8 cellular contexts compared by ENCODE assay signal in the genomic region with DNA sequence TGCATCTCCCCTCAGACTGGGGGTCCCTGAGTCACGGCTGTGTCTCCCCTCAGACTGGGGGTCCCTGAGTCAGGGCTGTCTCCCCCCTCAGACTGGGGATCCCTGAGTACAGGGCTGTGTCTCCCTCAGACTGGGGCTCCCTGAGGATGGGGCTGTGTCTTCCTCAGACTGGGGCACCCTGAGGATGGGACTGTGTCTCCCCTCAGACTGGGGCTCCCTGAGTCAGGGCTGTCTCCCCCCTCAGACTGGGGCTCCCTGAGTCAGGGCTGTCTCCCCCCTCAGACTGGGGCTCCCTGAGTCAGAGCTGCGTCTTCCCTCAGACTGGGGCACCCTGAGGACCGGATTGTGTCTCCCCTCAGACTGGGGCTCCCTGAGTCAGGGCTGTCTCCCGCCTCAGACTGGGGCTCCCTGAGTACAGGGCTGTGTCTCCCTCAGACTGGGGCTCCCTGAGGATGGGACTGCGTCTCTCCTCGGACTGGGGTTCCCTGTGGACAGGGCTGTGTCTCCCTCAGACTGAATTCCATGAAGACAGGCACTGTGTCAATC.
DNase-seq lines count a peak whose midpoint lies in the region; ATAC-seq, FAIRE-seq and TF ChIP-seq lines count a peak whose summit lies in the region.
"Not testable (repeated sequence)": the region's sequence is repeated elsewhere in the genome, so short reads cannot be mapped to it uniquely, and the experiment has no call there.

No MANE protein-coding gene starts in this region.

- H3K9me3 Mint-ChIP-seq in activated CD8-positive, alpha-beta T cell treated with anti-CD3 and anti-CD28 coated beads for 36 hours; MCF 10A (ENCODE audit: unreplicated experiment); neural progenitor cell; stimulated activated effector memory CD8-positive, alpha-beta T cell treated with anti-CD3 and anti-CD28 coated beads, Interleukin-12 subunit alpha, Interleukin-12 subunit beta, amount 100 ng/mL, for 72 hours: not testable (repeated sequence)

- peak overlapping the region; percentile 5 for H3K27ac Mint-ChIP-seq in activated CD8-positive, alpha-beta T cell treated with anti-CD3 and anti-CD28 coated beads for 36 hours
- H3K27ac Mint-ChIP-seq in MCF 10A (ENCODE audit: low read depth, unreplicated experiment) (peak overlapping the region; percentile 25), neural progenitor cell (peak overlapping the region; percentile 88)
- H3K27ac Mint-ChIP-seq in stimulated activated effector memory CD8-positive, alpha-beta T cell treated with anti-CD3 and anti-CD28 coated beads, Interleukin-12 subunit alpha, Interleukin-12 subunit beta, amount 100 ng/mL, for 72 hours: peak overlapping the region; percentile 44

- H3K4me1 Mint-ChIP-seq in activated CD8-positive, alpha-beta T cell treated with anti-CD3 and anti-CD28 coated beads for 36 hours (ENCODE audit: low read depth): not testable (repeated sequence)
- H3K4me1 Mint-ChIP-seq in MCF 10A (ENCODE audit: insufficient read depth, unreplicated experiment) (peaks cover 27% of the 10 kb centered on the region), neural progenitor cell (peaks cover 30% of the 10 kb centered on the region)
- peaks cover 50% of the 10 kb centered on the region for H3K4me1 Mint-ChIP-seq in stimulated activated effector memory CD8-positive, alpha-beta T cell treated with anti-CD3 and anti-CD28 coated beads, Interleukin-12 subunit alpha, Interleukin-12 subunit beta, amount 100 ng/mL, for 72 hours

- H3K9ac ChIP-seq in BLaER1, neural progenitor cell: not testable (repeated sequence)

- FAIRE-seq in GM12892 (lab: Jason Lieb, UNC): peak; percentile 60

- CTCF ChIA-PET in Panc1 (lab: Charles Lee): interaction anchor here (2.0 kb wide), 1 partner anchor 297 kb away, joined by 9 read pairs; a partner anchor contains a TSS
- CTCF ChIA-PET in activated CD8-positive, alpha-beta T cell treated with anti-CD3 and anti-CD28 coated beads for 36 hours (lab: Charles Lee): interaction anchor here (0.5 kb wide), 1 partner anchor 478 kb away, joined by 3 read pairs; no protein-coding TSS in a partner anchor
- CTCF ChIA-PET in MCF 10A (lab: Yijun Ruan, JAX): interaction anchor here (1.2 to 5.3 kb wide), 3 partner anchors 8 to 293 kb away, joined by 3 to 32 read pairs (median 14); no protein-coding TSS in a partner anchor

- H3K27ac ChIP-seq in BLaER1 (0 out of 2 replicates have a peak overlapping the region, but pooled peaks have one; percentile 1), Panc1 (ENCODE audit: low read length) (peak overlapping the region; percentile 7; the same call in 1 of the 2 replicates)
- H3K27ac ChIP-seq in neural progenitor cell: not testable (repeated sequence)

- not testable (repeated sequence) for H3K4me3 ChIP-seq in BLaER1; Panc1 (ENCODE audit: low read depth in 2 of 2, low read length in 2 of 2); neural progenitor cell

- not testable (repeated sequence) for H3K27me3 Mint-ChIP-seq in activated CD8-positive, alpha-beta T cell treated with anti-CD3 and anti-CD28 coated beads for 36 hours; MCF 10A (ENCODE audit: insufficient read depth, unreplicated experiment); neural progenitor cell (ENCODE audit: insufficient read depth, low read depth)

- H3K27me3 ChIP-seq in BLaER1; Panc1 (ENCODE audit: control insufficient read depth, insufficient read depth, low read length); neural progenitor cell: not testable (repeated sequence)

- H2AFZ ChIP-seq in neural progenitor cell (replicated peaks): not testable (repeated sequence)

- TF ChIP-seq POLR2A in GM12892 (IDR thresholded peaks at IDR 0.05; ENCODE audit: low read depth, low read length): not testable (repeated sequence)

- not testable (repeated sequence) for ATAC-seq in Panc1; activated CD8-positive, alpha-beta T cell treated with anti-CD3 and anti-CD28 coated beads for 36 hours; Right ventricle myocardium inferior; stimulated activated effector memory CD8-positive, alpha-beta T cell treated with anti-CD3 and anti-CD28 coated beads, Interleukin-12 subunit alpha, Interleukin-12 subunit beta, amount 100 ng/mL, for 72 hours

- H3K4me2 ChIP-seq in BLaER1, neural progenitor cell: not testable (repeated sequence)

- TF ChIP-seq CTCF in Panc1 (IDR thresholded peaks at IDR 0.05); activated CD8-positive, alpha-beta T cell treated with anti-CD3 and anti-CD28 coated beads for 36 hours (IDR thresholded peaks at IDR 0.05); MCF 10A (IDR thresholded peaks at IDR 0.05; ENCODE audit: unreplicated experiment); neural progenitor cell (IDR thresholded peaks at IDR 0.05): not testable (repeated sequence)

- not testable (repeated sequence) for H3F3A ChIP-seq in neural progenitor cell (ENCODE audit: low read depth)

- DNase-seq in GM12892 (ENCODE audit: insufficient read length); Panc1 (ENCODE audit: low read depth, low spot score); activated CD8-positive, alpha-beta T cell treated with anti-CD3 and anti-CD28 coated beads for 36 hours; MCF 10A (ENCODE audit: unreplicated experiment); neural progenitor cell (ENCODE audit: low spot score); stimulated activated effector memory CD8-positive, alpha-beta T cell treated with anti-CD3 and anti-CD28 coated beads, Interleukin-12 subunit alpha, Interleukin-12 subunit beta, amount 100 ng/mL, for 72 hours (ENCODE audit: low spot score in 2 of 2): not testable (repeated sequence)
- DNase-seq in Right ventricle myocardium inferior (ENCODE audit: missing footprints): peak; percentile 22

- BruUV-seq in Panc1 (replicated peaks; lab: Mats Ljungman, UMichigan); MCF 10A (replicated peaks; lab: Mats Ljungman, UMichigan): not testable (repeated sequence)

- not testable (repeated sequence) for H4K20me1 ChIP-seq in BLaER1; neural progenitor cell (ENCODE audit: low read depth)

- H3K4me1 ChIP-seq in BLaER1: peaks cover 72% of the 10 kb centered on the region
- H3K4me1 ChIP-seq in Panc1 (ENCODE audit: control insufficient read depth, insufficient read depth, low read length): peaks cover 21% of the 10 kb centered on the region
- H3K4me1 ChIP-seq in neural progenitor cell: peaks cover 20% of the 10 kb centered on the region

- H3K79me2 ChIP-seq in neural progenitor cell (ENCODE audit: low read depth): not testable (repeated sequence)

- POLR2A ChIA-PET in Panc1 (lab: Charles Lee): not testable (repeated sequence)
- POLR2A ChIA-PET in activated CD8-positive, alpha-beta T cell treated with anti-CD3 and anti-CD28 coated beads for 36 hours (lab: Charles Lee): interaction anchor here (0.7 kb wide), 1 partner anchor 63 kb away, joined by 4 read pairs; no protein-coding TSS in a partner anchor
- POLR2A ChIA-PET in MCF 10A (lab: Yijun Ruan, JAX): interaction anchor here (0.6 kb wide), 1 partner anchor 330 kb away, joined by 3 read pairs; no protein-coding TSS in a partner anchor

- H3K36me3 Mint-ChIP-seq in activated CD8-positive, alpha-beta T cell treated with anti-CD3 and anti-CD28 coated beads for 36 hours (ENCODE audit: low read depth); MCF 10A (ENCODE audit: insufficient read depth, unreplicated experiment); neural progenitor cell; stimulated activated effector memory CD8-positive, alpha-beta T cell treated with anti-CD3 and anti-CD28 coated beads, Interleukin-12 subunit alpha, Interleukin-12 subunit beta, amount 100 ng/mL, for 72 hours: not testable (repeated sequence)

- H3K4me3 Mint-ChIP-seq in activated CD8-positive, alpha-beta T cell treated with anti-CD3 and anti-CD28 coated beads for 36 hours; MCF 10A (ENCODE audit: unreplicated experiment); neural progenitor cell; stimulated activated effector memory CD8-positive, alpha-beta T cell treated with anti-CD3 and anti-CD28 coated beads, Interleukin-12 subunit alpha, Interleukin-12 subunit beta, amount 100 ng/mL, for 72 hours: not testable (repeated sequence)

- intact Hi-C loops in Panc1 (cut with micrococcal nuclease; ENCODE audit: unreplicated experiment); activated CD8-positive, alpha-beta T cell treated with anti-CD3 and anti-CD28 coated beads for 36 hours (cut with micrococcal nuclease); MCF 10A (cut with micrococcal nuclease); Right ventricle myocardium inferior (cut with DNase I): not testable (repeated sequence)

- not testable (repeated sequence) for H3K36me3 ChIP-seq in BLaER1; Panc1 (ENCODE audit: control insufficient read depth, insufficient read depth, low read length); neural progenitor cell

- in situ Hi-C loops in Panc1 (cut with HindIII; ENCODE audit: low pct_unique_long_range_greater_than_20kb, low sequenced_read_pairs): not testable (repeated sequence)

- not testable (repeated sequence) for H3K9me3 ChIP-seq in BLaER1; Panc1 (ENCODE audit: control insufficient read depth, insufficient read depth, low read depth, low read length); neural progenitor cell (ENCODE audit: low read depth)

Comparison
In these comparisons a context has a peak if more than half of its experiments do, and no peak if none do; other contexts are left out.
1. H3K27ac Mint-ChIP-seq: peak in every context shown above with its lines; median percentile 88 in neural progenitor cell; 44 in stimulated activated effector memory CD8-positive, alpha-beta T cell treated with anti-CD3 and anti-CD28 coated beads, Interleukin-12 subunit alpha, Interleukin-12 subunit beta, amount 100 ng/mL, for 72 hours; 25 in MCF 10A; 5 in activated CD8-positive, alpha-beta T cell treated with anti-CD3 and anti-CD28 coated beads for 36 hours.